ENCODE assay signal across 1 cellular context in genomic region chr9:127910613-127911205, GRCh38.
TF ChIP-seq lines count a peak whose summit lies in the region.

No MANE protein-coding gene starts in this region.

TF ChIP-seq in GM12878, 131 proteins besides CTCF, POLR2A, EP300 and RAD21:
- TF ChIP-seq POLR2AphosphoS2 (IDR thresholded peaks at IDR 0.05; ENCODE audit: low read depth, low read length), result no peak
- TF ChIP-seq KAT2A (conservative IDR thresholded peaks at IDR 0.05; ENCODE audit: control insufficient read depth, low read depth, low read length), result no peak
- no peak for TF ChIP-seq ZNF384 (IDR thresholded peaks at IDR 0.05; ENCODE audit: borderline replicate concordance, low read depth, low read length)
- no peak for TF ChIP-seq FOXM1 (IDR thresholded peaks at IDR 0.05; ENCODE audit: low read depth, low read length)
- no peak for TF ChIP-seq SIN3A (IDR thresholded peaks at IDR 0.05; ENCODE audit: low read depth, low read length)
- no peak for TF ChIP-seq NFXL1 (IDR thresholded peaks at IDR 0.05; ENCODE audit: borderline replicate concordance)
- no peak for TF ChIP-seq RFX5 (IDR thresholded peaks at IDR 0.05; ENCODE audit: low read depth, low read length)
- TF ChIP-seq SMARCA5 (IDR thresholded peaks at IDR 0.05), result peak; percentile 54; the same call in 1 of the 2 replicates
- no peak for TF ChIP-seq BMI1 (IDR thresholded peaks at IDR 0.05; ENCODE audit: borderline replicate concordance)
- TF ChIP-seq SIX5 (IDR thresholded peaks at IDR 0.05; ENCODE audit: low read depth, low read length, severe bottlenecking), result no peak
- TF ChIP-seq ZBTB11 (CRISPR knock-in tag; IDR thresholded peaks at IDR 0.05), result no peak
- no peak for TF ChIP-seq E4F1 (IDR thresholded peaks at IDR 0.05; ENCODE audit: borderline replicate concordance, partially characterized antibody)
- no peak for TF ChIP-seq BCL3 (IDR thresholded peaks at IDR 0.05; ENCODE audit: borderline replicate concordance, insufficient read depth, low read depth, low read length, poor library complexity, severe bottlenecking)
- TF ChIP-seq IKZF2 (IDR thresholded peaks at IDR 0.05), result peak in 1 of 2 experiments; percentile 41; a peak in 2 of 4 replicates
- TF ChIP-seq EED (IDR thresholded peaks at IDR 0.05; ENCODE audit: low read depth), result no peak
- TF ChIP-seq ASH2L (IDR thresholded peaks at IDR 0.05; ENCODE audit: borderline replicate concordance, low read depth), result no peak
- TF ChIP-seq NFIC (IDR thresholded peaks at IDR 0.05; ENCODE audit: low read depth, low read length), result no peak
- no peak for TF ChIP-seq IRF3 (IDR thresholded peaks at IDR 0.05)
- no peak for TF ChIP-seq ZNF622 (IDR thresholded peaks at IDR 0.05)
- TF ChIP-seq ZNF217 (IDR thresholded peaks at IDR 0.05), result no peak
- no peak for TF ChIP-seq NBN (IDR thresholded peaks at IDR 0.05)
- no peak for TF ChIP-seq DPF2 (IDR thresholded peaks at IDR 0.05)
- TF ChIP-seq SMAD1 (IDR thresholded peaks at IDR 0.05; ENCODE audit: low read depth, partially characterized antibody), result no peak
- TF ChIP-seq PAX5 (IDR thresholded peaks at IDR 0.05; ENCODE audit: borderline replicate concordance, low read depth, low read length), result no peak
- no peak for TF ChIP-seq BRCA1 (IDR thresholded peaks at IDR 0.05; ENCODE audit: low read depth, low read length)
- no peak for TF ChIP-seq FOS (IDR thresholded peaks at IDR 0.05; ENCODE audit: borderline replicate concordance, extremely low read depth, insufficient read length)
- TF ChIP-seq SP1 (IDR thresholded peaks at IDR 0.05; ENCODE audit: low read depth, low read length), result no peak
- no peak for TF ChIP-seq POU2F2 (IDR thresholded peaks at IDR 0.05; ENCODE audit: borderline replicate concordance, low read depth, low read length)
- 0 out of 2 replicates have a peak, but pooled peaks have one; percentile 11 for TF ChIP-seq MLLT1 (IDR thresholded peaks at IDR 0.05)
- TF ChIP-seq SUPT20H (IDR thresholded peaks at IDR 0.05; ENCODE audit: borderline replicate concordance, control insufficient read depth, low read depth, low read length), result no peak
- TF ChIP-seq RELB (IDR thresholded peaks at IDR 0.05; ENCODE audit: low read depth), result no peak
- peak; percentile 13; the same call in 1 of the 2 replicates for TF ChIP-seq SMC3 (IDR thresholded peaks at IDR 0.05; ENCODE audit: borderline replicate concordance, low read length)
- no peak for TF ChIP-seq SKIL (IDR thresholded peaks at IDR 0.05; ENCODE audit: low read depth, poor library complexity, severe bottlenecking)
